ENCODE assay signal across 12 cellular contexts in genomic region chr2:157825885-157826284, GRCh38. TPM values are rescaled to one million over a fixed set of nuclear protein-coding genes. Genes with fewer than 3 reads are reported as not detected.
DNase-seq lines count a peak whose midpoint lies in the region; ATAC-seq, FAIRE-seq and TF ChIP-seq lines count a peak whose summit lies in the region.
"Had no signal": no experiment of that assay in that cellular context is flagged by ENCODE, and none has a peak within 500 bp of the region (broad histone marks: within the 10 kb centered on the region; RNA-seq: fewer than 3 reads in every experiment).

No MANE protein-coding gene starts in this region.

- no peak overlapping the region for H3K4me2 ChIP-seq in HepG2 (ENCODE audit: low read depth, low read length)

- no peak for FAIRE-seq in HepG2 (lab: Jason Lieb, UNC)

- TF ChIP-seq CTCF in A673 (conservative IDR thresholded peaks at IDR 0.05; ENCODE audit: low read depth, low read length) (no peak), lower lobe of right lung (IDR thresholded peaks at IDR 0.05) (no peak), HepG2 (CRISPR knock-in tag; IDR thresholded peaks at IDR 0.05) (no peak)

- H3K4me1 ChIP-seq in A673 (ENCODE audit: insufficient read depth, low read length, poor library complexity, severe bottlenecking) (peaks cover 1% of the 10 kb centered on the region), lower lobe of right lung (peaks cover 16% of the 10 kb centered on the region), HepG2 (ENCODE audit: insufficient read depth, low read length) (peaks cover 5% of the 10 kb centered on the region)

- DNase-seq in A673 (ENCODE audit: low spot score) (peak; percentile 58), H4 (ENCODE audit: low spot score) (peak; percentile 32), astrocyte of the hippocampus (ENCODE audit: low read depth, low spot score) (peak; percentile 58), lower lobe of right lung (peak; percentile 53), NCI-H1105 treated with DMSO at 0.1 percent for 48 hours (lab: John Stamatoyannopoulos, UW) (no peak), HepG2 (ENCODE audit: low spot score) (no peak), epidermal melanocyte (ENCODE audit: insufficient read length, low spot score) (no peak)
- DNase-seq: activated CD4-positive, alpha-beta T cell treated with anti-CD3 and anti-CD28 coated beads, Interleukin-2, amount 50 U/mL, for 4 hours; C1 segment of cervical spinal cord; naive thymus-derived CD4-positive, alpha-beta T cell; NCI-H1092 treated with DMSO at 0.1 percent for 48 hours had no signal

- H3K36me3 ChIP-seq in A673 (ENCODE audit: insufficient read depth, low read length, poor library complexity, severe bottlenecking): no peaks in the 10 kb centered on the region
- no peaks in the 10 kb centered on the region for H3K36me3 ChIP-seq in lower lobe of right lung
- H3K36me3 ChIP-seq in HepG2 (replicated peaks in 1 of 2; ENCODE audit: control insufficient read depth in 1 of 2, insufficient read depth in 2 of 2, low read length in 2 of 2): no peaks in the 10 kb centered on the region

- BruUV-seq in A673 (replicated peaks; lab: Mats Ljungman, UMichigan) (no TSS peak), HepG2 (replicated peaks; lab: Mats Ljungman, UMichigan) (no TSS peak)

- TF ChIP-seq POLR2A in HepG2 (IDR thresholded peaks at IDR 0.05; ENCODE audit: insufficient read depth in 1 of 2, low read depth in 2 of 2, low read length in 2 of 2): no peak

- no peaks in the 10 kb centered on the region for H3K79me2 ChIP-seq in HepG2 (ENCODE audit: insufficient read depth, low read length)

- H3K4me3 ChIP-seq in A673 (ENCODE audit: low read depth, low read length, poor library complexity, severe bottlenecking) (no peak overlapping the region), lower lobe of right lung (no peak overlapping the region), HepG2 (replicated peaks in 1 of 3; ENCODE audit: insufficient read depth in 1 of 3, low read depth in 2 of 3, low read length in 3 of 3) (no peak overlapping the region)

- POLR2A ChIA-PET in A673 (lab: Charles Lee; ENCODE audit: low non-redundant PET): interaction anchor here (0.7 kb wide), 1 partner anchor 12 kb away, joined by 19 read pairs; no protein-coding TSS in a partner anchor
- POLR2A ChIA-PET in HepG2 (lab: Yijun Ruan, JAX): no interaction called here

- CTCF ChIA-PET in A673 (lab: Charles Lee): no interaction called here
- CTCF ChIA-PET in HepG2 (lab: Yijun Ruan, JAX; ENCODE audit: low intra/inter-chr PET ratio, low total read pairs): no interaction called here

- no peak for TF ChIP-seq RAD21 in HepG2 (CRISPR knock-in tag; IDR thresholded peaks at IDR 0.05)

- WGBS in HepG2 (ENCODE audit: low lambda C conversion rate): 92% methylated on average over 6 of the region's 6 CpGs

- intact Hi-C loops in A673 (cut with micrococcal nuclease; ENCODE audit: unreplicated experiment) (no loop called here), lower lobe of right lung (cut with DNase I) (no loop called here), HepG2 (cut with micrococcal nuclease; ENCODE audit: unreplicated experiment) (no loop called here)

- H4K20me1 ChIP-seq in HepG2 (ENCODE audit: insufficient read depth, low read length): no peaks in the 10 kb centered on the region

- in situ Hi-C loops in HepG2 (cut with HindIII; ENCODE audit: extremely low pct_ligation_motif_present, low pct_unique_long_range_greater_than_20kb): no loop called here

- ATAC-seq in lower lobe of right lung (peak; percentile 95 to 96), GM19397 (IDR thresholded peaks at IDR 0.05; ENCODE audit: unreplicated experiment) (no peak), HepG2 (no peak)
- ATAC-seq: naive thymus-derived CD4-positive, alpha-beta T cell had no signal

- H2AFZ ChIP-seq in HepG2 (ENCODE audit: low read length): no peak overlapping the region

- H3K27me3 ChIP-seq in A673 (replicated peaks; ENCODE audit: insufficient read depth, low read depth, low read length, poor library complexity) (no peaks in the 10 kb centered on the region), lower lobe of right lung (ENCODE audit: low read depth) (no peaks in the 10 kb centered on the region), HepG2 (ENCODE audit: control insufficient read depth in 1 of 2, insufficient read depth in 2 of 2, low read length in 2 of 2) (no peaks in the 10 kb centered on the region)

- peak overlapping the region; percentile 35 for H3K27ac ChIP-seq in A673 (ENCODE audit: low read depth, low read length, poor library complexity, severe bottlenecking)
- peak overlapping the region; percentile 58 for H3K27ac ChIP-seq in lower lobe of right lung
- H3K27ac ChIP-seq in HepG2 (ENCODE audit: extremely low read length, insufficient read depth, low read length): no peak overlapping the region

- TF ChIP-seq EP300 in HepG2 (IDR thresholded peaks at IDR 0.05; ENCODE audit: low read depth in 2 of 2, low read length in 2 of 2) (no peak), HepG2 (CRISPR knock-in tag; IDR thresholded peaks at IDR 0.05; ENCODE audit: borderline replicate concordance) (no peak)

- no peak overlapping the region for H3K9ac ChIP-seq in HepG2 (ENCODE audit: insufficient read depth, low read depth, low read length)

- H3K9me3 ChIP-seq in A673 (ENCODE audit: low read depth, low read length, poor library complexity, severe bottlenecking) (no peaks in the 10 kb centered on the region), lower lobe of right lung (no peaks in the 10 kb centered on the region), HepG2 (ENCODE audit: low read length) (no peaks in the 10 kb centered on the region)

TF ChIP-seq in HepG2, 621 proteins besides CTCF, POLR2A, EP300 and RAD21 (continues in another document):
- TF ChIP-seq ZFP1 (CRISPR knock-in tag; IDR thresholded peaks at IDR 0.05): no peak
- TF ChIP-seq, protein P1, sequence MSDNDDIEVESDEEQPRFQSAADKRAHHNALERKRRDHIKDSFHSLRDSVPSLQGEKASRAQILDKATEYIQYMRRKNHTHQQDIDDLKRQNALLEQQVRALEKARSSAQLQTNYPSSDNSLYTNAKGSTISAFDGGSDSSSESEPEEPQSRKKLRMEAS (IDR thresholded peaks at IDR 0.05): no peak
- no peak for TF ChIP-seq ZNF660 (CRISPR knock-in tag; IDR thresholded peaks at IDR 0.05; ENCODE audit: borderline replicate concordance, low read depth)
- TF ChIP-seq ZNF263 (CRISPR knock-in tag; IDR thresholded peaks at IDR 0.05): no peak
- TF ChIP-seq NBN (conservative IDR thresholded peaks at IDR 0.05): no peak
- no peak for TF ChIP-seq ZNF333 (CRISPR knock-in tag; IDR thresholded peaks at IDR 0.05; ENCODE audit: borderline replicate concordance)
- no peak for TF ChIP-seq ZNF615 (CRISPR knock-in tag; IDR thresholded peaks at IDR 0.05; ENCODE audit: borderline replicate concordance)
- no peak for TF ChIP-seq TGIF2 (CRISPR knock-in tag; IDR thresholded peaks at IDR 0.05)
- no peak for TF ChIP-seq ZNF550 (CRISPR knock-in tag; IDR thresholded peaks at IDR 0.05; ENCODE audit: borderline replicate concordance)
- TF ChIP-seq POLR2AphosphoS2 (IDR thresholded peaks at IDR 0.05; ENCODE audit: low read depth, low read length): no peak
- no peak for TF ChIP-seq TEF (CRISPR knock-in tag; IDR thresholded peaks at IDR 0.05)
- TF ChIP-seq XBP1 (CRISPR knock-in tag; IDR thresholded peaks at IDR 0.05): no peak
- TF ChIP-seq NFKBIZ (CRISPR knock-in tag; IDR thresholded peaks at IDR 0.05): no peak
- TF ChIP-seq, protein P2, sequence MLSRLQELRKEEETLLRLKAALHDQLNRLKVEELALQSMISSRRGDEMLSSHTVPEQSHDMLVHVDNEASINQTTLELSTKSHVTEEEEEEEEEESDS (CRISPR knock-in tag; IDR thresholded peaks at IDR 0.05; ENCODE audit: borderline replicate concordance): no peak
- TF ChIP-seq ZMYM3 (CRISPR knock-in tag; IDR thresholded peaks at IDR 0.05): no peak

RNA-seq across cellular contexts. Expression of gene ACVR1, which starts 50.2 kb away (rescaled TPM):
- total RNA-seq in A673 (2021): 17.1 and 18.3 TPM in 2 replicates
- 19.2 and 20.2 TPM in 2 replicates for total RNA-seq in H4 (2014; rRNA removed; shearing (Covaris generic))
- total RNA-seq in lower lobe of right lung: 35.0 TPM
- total RNA-seq in HepG2 (2016; rRNA removed; fragmentation: Illumina TruSeq; extraction: Trizol): 2.3 and 2.8 TPM in 2 replicates
- total RNA-seq in HepG2 (2016; cell fraction: cytosol; rRNA removed; fragmentation: Illumina TruSeq; extraction: Trizol; ENCODE audit: low read depth): 1.3 and 1.7 TPM in 2 replicates
- total RNA-seq in HepG2 (2016; cell fraction: insoluble cytoplasmic fraction; rRNA removed; fragmentation: Illumina TruSeq; extraction: Trizol): 2.7 and 3.8 TPM in 2 replicates
- 3.1 and 3.3 TPM in 2 replicates for total RNA-seq in HepG2 (2016; cell fraction: membrane; rRNA removed; fragmentation: Illumina TruSeq; extraction: Trizol)
- total RNA-seq in HepG2 (2016; cell fraction: nucleus; rRNA removed; fragmentation: Illumina TruSeq; extraction: Trizol): 8.2 and 8.4 TPM in 2 replicates
- 5.4 and 6.9 TPM in 2 replicates for polyA plus RNA-seq in HepG2 (2011; rRNA removed)
- 4.3 and 8.0 TPM in 2 replicates for polyA plus RNA-seq in HepG2 (2011; cell fraction: cytosol; rRNA removed)
- 5.9 and 6.4 TPM in 2 replicates for polyA plus RNA-seq in HepG2 (2011; cell fraction: nucleus; rRNA removed)
- polyA plus RNA-seq in HepG2 (2012): 8.6 and 9.9 TPM in 2 replicates
- 0.64 and 0.91 TPM in 2 replicates for polyA plus RNA-seq in HepG2 (2016; cell fraction: cytosol; fragmentation: Illumina TruSeq; extraction: Trizol; ENCODE audit: low read depth)
- polyA plus RNA-seq in HepG2 (2016; cell fraction: insoluble cytoplasmic fraction; fragmentation: Illumina TruSeq; extraction: Trizol; ENCODE audit: low read depth): 4.0 and 4.8 TPM in 2 replicates
- polyA plus RNA-seq in HepG2 (2016; cell fraction: membrane; fragmentation: Illumina TruSeq; extraction: Trizol; ENCODE audit: low read depth): 1.3 and 1.6 TPM in 2 replicates
- 11.1 and 11.6 TPM in 2 replicates for polyA plus RNA-seq in HepG2 (2016; cell fraction: nucleus; fragmentation: Illumina TruSeq; extraction: Trizol; ENCODE audit: insufficient read depth, low read depth)
- polyA minus RNA-seq in HepG2 (2011; rRNA and poly(A)+ RNA removed; ENCODE audit: low replicate concordance): 8.0 and 8.3 TPM in 2 replicates
- polyA minus RNA-seq in HepG2 (2011; cell fraction: cytosol; rRNA and poly(A)+ RNA removed): 6.2 and 10.0 TPM in 2 replicates
- 12.7 and 15.2 TPM in 2 replicates for polyA minus RNA-seq in HepG2 (2011; cell fraction: nucleus; rRNA and poly(A)+ RNA removed)

Comparison
In these comparisons a context has a peak if more than half of its experiments do, and no peak if none do; other contexts are left out.
1. DNase-seq: peak in A673 (single experiment), H4 (single experiment), astrocyte of the hippocampus (single experiment) and lower lobe of right lung (single experiment); none in NCI-H1105 treated with DMSO at 0.1 percent for 48 hours (single experiment), HepG2 (single experiment) and epidermal melanocyte (single experiment).
2. ATAC-seq: peak in lower lobe of right lung (2 of 2); none in GM19397 (single experiment) and HepG2 (single experiment).